In genomic region chr13:113151745-113152707, GRCh38 we compare ENCODE assay signal across 9 cellular contexts. TPM values are rescaled to one million over a fixed set of nuclear protein-coding genes. Genes with fewer than 3 reads are reported as not detected.
DNase-seq lines count a peak whose midpoint lies in the region; ATAC-seq and TF ChIP-seq lines count a peak whose summit lies in the region.
"Had no signal": no experiment of that assay in that cellular context is flagged by ENCODE, and none has a peak within 500 bp of the region (broad histone marks: within the 10 kb centered on the region; RNA-seq: fewer than 3 reads in every experiment).

No MANE protein-coding gene starts in this region.

- peak overlapping the region; percentile 89 for H3K27ac Mint-ChIP-seq in activated naive CD4-positive, alpha-beta T cell treated with anti-CD3 and anti-CD28 coated beads, Interleukin-2, amount 50 U/mL, for 24 hours

- H3K4me1 ChIP-seq in aorta (ENCODE audit: control insufficient read depth in 1 of 2, insufficient read depth in 2 of 2, low read length in 2 of 2), result no peaks in the 10 kb centered on the region

- peak; percentile 9 for ATAC-seq in left lobe of liver
- peak; percentile 4 for ATAC-seq in aorta (ENCODE audit: low FRiP score)
- no peak for ATAC-seq in HG03108 (IDR thresholded peaks at IDR 0.05; ENCODE audit: unreplicated experiment)
- no peak for ATAC-seq in GM19328 (IDR thresholded peaks at IDR 0.05; ENCODE audit: unreplicated experiment)

- no peak overlapping the region for H3K27ac ChIP-seq in aorta (ENCODE audit: low read depth in 1 of 2, low read length in 2 of 2)

- no peaks in the 10 kb centered on the region for H3K27me3 ChIP-seq in aorta (ENCODE audit: control insufficient read depth in 1 of 2, insufficient read depth in 2 of 2, low read length in 1 of 2)

- DNase-seq in activated naive CD4-positive, alpha-beta T cell treated with Interleukin-2 at 50 U/mL for 16 hours, result no peak
- peak; percentile 40 for DNase-seq in astrocyte of the cerebellum (ENCODE audit: low read depth)
- peak; percentile 56 for DNase-seq in left lobe of liver (ENCODE audit: low spot score)
- DNase-seq in aorta, result no peak
- no peak for DNase-seq in activated effector memory CD4-positive, alpha-beta T cell treated with Interleukin-2 at 50 U/mL for 16 hours

- H3K4me3 ChIP-seq in astrocyte of the cerebellum (ENCODE audit: low read depth, low read length) (no peak overlapping the region), aorta (ENCODE audit: low read length in 2 of 2) (no peak overlapping the region)

- in situ Hi-C loops in astrocyte of the cerebellum (cut with HindIII; ENCODE audit: low sequenced_read_pairs), result no loop called here

- peak overlapping the region; percentile 93 for H3K4me3 Mint-ChIP-seq in activated naive CD4-positive, alpha-beta T cell treated with anti-CD3 and anti-CD28 coated beads, Interleukin-2, amount 50 U/mL, for 24 hours

- no peaks in the 10 kb centered on the region for H3K36me3 ChIP-seq in aorta (ENCODE audit: control insufficient read depth in 1 of 2, insufficient read depth in 2 of 2, low read length in 1 of 2)

- intact Hi-C loops in aorta (cut with DNase I), result loop anchor here (5.0 to 10.0 kb wide), 2 partner anchors 105 to 117 kb away; no protein-coding TSS in a partner anchor

- H3K9me3 ChIP-seq in aorta (ENCODE audit: control insufficient read depth, low read length), result no peaks in the 10 kb centered on the region

- no peaks in the 10 kb centered on the region for H3K36me3 Mint-ChIP-seq in activated naive CD4-positive, alpha-beta T cell treated with anti-CD3 and anti-CD28 coated beads, Interleukin-2, amount 50 U/mL, for 24 hours

- peaks cover 17% of the 10 kb centered on the region for H3K4me1 Mint-ChIP-seq in activated naive CD4-positive, alpha-beta T cell treated with anti-CD3 and anti-CD28 coated beads, Interleukin-2, amount 50 U/mL, for 24 hours

- no peak for TF ChIP-seq CTCF in astrocyte of the cerebellum (IDR thresholded peaks at IDR 0.05; ENCODE audit: low read depth, low read length, missing control alignments)

- H3K9me3 Mint-ChIP-seq in activated naive CD4-positive, alpha-beta T cell treated with anti-CD3 and anti-CD28 coated beads, Interleukin-2, amount 50 U/mL, for 24 hours, result no peaks in the 10 kb centered on the region

- 64 to 71% methylated on average over 28 of the region's 28 CpGs for WGBS in aorta, 2 donors

- no peaks in the 10 kb centered on the region for H3K27me3 Mint-ChIP-seq in activated naive CD4-positive, alpha-beta T cell treated with anti-CD3 and anti-CD28 coated beads, Interleukin-2, amount 50 U/mL, for 24 hours

RNA-seq across cellular contexts. Expression of gene PROZ, which starts 6.4 kb away (rescaled TPM):
- total RNA-seq in left lobe of liver, result 50.2 TPM
- total RNA-seq in aorta, result not detected
- polyA plus RNA-seq in aorta, result not detected
- total RNA-seq: frontal cortex had no signal

RNA-seq across cellular contexts. Expression of gene F10, which starts 29.4 kb away (rescaled TPM):
- total RNA-seq in left lobe of liver, result 124 TPM
- total RNA-seq in aorta, result 10 to 100 TPM in 1 of 2 donors, 1 to 10 TPM in 1; 6.5 to 38.4 TPM
- polyA plus RNA-seq in aorta, result 10 to 100 TPM in 1 of 2 donors, 1 to 10 TPM in 1; 9.3 to 18.2 TPM

RNA-seq across cellular contexts. Expression of gene F7, which starts 46.4 kb away (rescaled TPM):
- total RNA-seq in left lobe of liver (99.6 TPM), aorta (under 1 TPM in 1 of 2 donors, not detected in 1; 0.69 TPM)
- under 1 TPM in 1 of 2 donors, not detected in 1; 0.08 TPM for polyA plus RNA-seq in aorta

RNA-seq across cellular contexts. Expression of gene PCID2, which starts 56.4 kb away (rescaled TPM):
- total RNA-seq in left lobe of liver (14.9 TPM), aorta (10 to 100 TPM; 33.3 to 51.1 TPM)
- polyA plus RNA-seq in aorta, result 10 to 100 TPM; 36.7 to 45.6 TPM

RNA-seq across cellular contexts. Expression of gene CUL4A, which starts 57.4 kb away (rescaled TPM):
- total RNA-seq in left lobe of liver, result 30.4 TPM
- 10 to 100 TPM; 56.1 to 69.8 TPM for total RNA-seq in aorta
- polyA plus RNA-seq in aorta, result 10 to 100 TPM; 19.7 to 40.8 TPM

Comparison
In these comparisons a context has a peak if more than half of its experiments do, and no peak if none do; other contexts are left out.
1. DNase-seq: peak in astrocyte of the cerebellum (single experiment) and left lobe of liver (single experiment); none in activated naive CD4-positive, alpha-beta T cell treated with Interleukin-2 at 50 U/mL for 16 hours (single experiment), aorta (0 of 2) and activated effector memory CD4-positive, alpha-beta T cell treated with Interleukin-2 at 50 U/mL for 16 hours (single experiment).
2. ATAC-seq: peak in left lobe of liver (single experiment) and aorta (single experiment); none in HG03108 (single experiment) and GM19328 (single experiment).
3. RNA of gene PROZ, which starts 6.4 kb away (total RNA-seq): 50.2 TPM in left lobe of liver (single experiment); not detected in aorta; every median in the first group is over 10 times any median in the second.
4. RNA of gene F7, which starts 46.4 kb away (total RNA-seq): 99.6 TPM in left lobe of liver (single experiment); 0.69 TPM in aorta; every median in the first group is over 10 times any median in the second.